12 cellular contexts compared by ENCODE assay signal in the genomic region with DNA sequence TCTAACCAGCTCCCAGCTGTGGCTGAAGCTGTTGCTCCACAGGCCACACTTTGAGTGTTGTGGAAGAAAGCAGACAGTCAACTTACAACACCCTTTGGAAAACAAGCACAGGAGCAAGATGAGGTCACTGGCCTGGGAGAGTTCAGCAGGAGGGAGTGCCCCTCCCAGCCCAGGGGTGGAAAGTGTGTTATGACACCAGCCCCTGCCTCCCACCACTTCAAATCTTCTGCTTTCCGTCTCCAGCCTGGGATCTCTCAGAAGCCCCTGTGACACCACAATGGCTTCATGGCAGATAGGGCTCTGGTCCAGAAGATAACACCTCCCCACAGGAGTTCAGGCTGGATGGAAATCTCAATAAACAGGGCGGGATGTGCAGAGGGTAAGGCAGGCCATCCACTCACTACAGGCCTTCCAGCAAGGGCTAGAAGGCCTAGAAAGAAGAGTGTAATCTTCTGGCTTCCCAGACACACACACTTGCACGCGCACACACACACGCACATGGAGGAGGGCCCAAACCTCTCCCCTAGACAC. TPM values are rescaled to one million over a fixed set of nuclear protein-coding genes. Genes with fewer than 3 reads are reported as not detected.
DNase-seq lines count a peak whose midpoint lies in the region; ATAC-seq lines count a peak whose summit lies in the region.
"Had no signal": no experiment of that assay in that cellular context is flagged by ENCODE, and none has a peak within 500 bp of the region (broad histone marks: within the 10 kb centered on the region; RNA-seq: fewer than 3 reads in every experiment).

No MANE protein-coding gene starts in this region.

- ATAC-seq in left ventricle myocardium superior = peak; percentile 50
- ATAC-seq: PC-3 had no signal

- intact Hi-C loops in left ventricle myocardium superior (cut with micrococcal nuclease) = no loop called here

- DNase-seq in HCEC 1CT = peak; percentile 2
- peak; percentile 98 for DNase-seq in amniotic epithelial cell (ENCODE audit: low read depth)
- peak; percentile 63 for DNase-seq in left ventricle myocardium superior
- DNase-seq in skeletal muscle cell (ENCODE audit: low read depth) = peak; percentile 25
- DNase-seq in NK-92 (lab: John Stamatoyannopoulos, UW; ENCODE audit: unreplicated experiment) = no peak
- DNase-seq in stimulated activated CD8-positive, alpha-beta memory T cell treated with anti-CD3 and anti-CD28 coated beads, Interleukin-4, amount 100 ng/mL, for 48 hours = no peak
- DNase-seq in NCI-H2227 treated with DMSO at 0.1 percent for 48 hours (lab: John Stamatoyannopoulos, UW) = no peak
- DNase-seq in NCI-H1105 (lab: John Stamatoyannopoulos, UW) = no peak
- DNase-seq: COR-L47, NCI-H1105 treated with DMSO at 0.1 percent for 48 hours, PC-3, trophoblast cell had no signal

- no peak overlapping the region for H3K4me3 ChIP-seq in skeletal muscle cell (ENCODE audit: low read depth, low read length)

RNA-seq across cellular contexts. Expression of gene ZMIZ1, which starts 48.7 kb away (rescaled TPM):
- 49.5 TPM for total RNA-seq in left ventricle myocardium superior

Comparison
In these comparisons a context has a peak if more than half of its experiments do, and no peak if none do; other contexts are left out.
1. DNase-seq: peak in HCEC 1CT (single experiment), amniotic epithelial cell (single experiment), left ventricle myocardium superior (single experiment) and skeletal muscle cell (single experiment); none in NK-92 (single experiment), stimulated activated CD8-positive, alpha-beta memory T cell treated with anti-CD3 and anti-CD28 coated beads, Interleukin-4, amount 100 ng/mL, for 48 hours (single experiment), NCI-H2227 treated with DMSO at 0.1 percent for 48 hours (single experiment) and NCI-H1105 (single experiment).